Comparison of ENCODE assay signal across 2 cellular contexts in the genomic region with DNA sequence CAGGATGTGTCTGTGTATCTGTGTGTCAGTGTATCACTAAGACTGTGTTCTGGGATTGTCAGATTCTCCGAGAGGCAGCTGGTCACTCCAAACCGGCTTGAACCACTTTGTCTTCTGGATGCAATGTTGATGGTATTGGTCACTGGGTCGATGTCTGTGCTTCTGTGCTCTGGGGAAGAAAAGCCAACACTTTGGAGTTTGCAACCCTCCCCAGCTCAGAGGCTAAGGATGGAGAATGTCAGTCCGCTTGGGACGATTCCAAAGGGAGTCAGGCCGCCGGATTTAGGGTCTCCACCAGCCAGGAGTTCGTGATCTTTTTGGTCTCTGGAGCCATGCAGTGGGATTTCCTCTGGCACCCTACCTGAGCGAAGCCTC.
TF ChIP-seq lines count a peak whose summit lies in the region.

No MANE protein-coding gene starts in this region.

TF ChIP-seq in liver, 16 proteins besides CTCF, POLR2A, EP300 and RAD21 (continued from another document):
- TF ChIP-seq, protein P1, sequence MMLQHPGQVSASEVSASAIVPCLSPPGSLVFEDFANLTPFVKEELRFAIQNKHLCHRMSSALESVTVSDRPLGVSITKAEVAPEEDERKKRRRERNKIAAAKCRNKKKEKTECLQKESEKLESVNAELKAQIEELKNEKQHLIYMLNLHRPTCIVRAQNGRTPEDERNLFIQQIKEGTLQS (IDR thresholded peaks at IDR 0.05), result no peak
- TF ChIP-seq, protein P2, sequence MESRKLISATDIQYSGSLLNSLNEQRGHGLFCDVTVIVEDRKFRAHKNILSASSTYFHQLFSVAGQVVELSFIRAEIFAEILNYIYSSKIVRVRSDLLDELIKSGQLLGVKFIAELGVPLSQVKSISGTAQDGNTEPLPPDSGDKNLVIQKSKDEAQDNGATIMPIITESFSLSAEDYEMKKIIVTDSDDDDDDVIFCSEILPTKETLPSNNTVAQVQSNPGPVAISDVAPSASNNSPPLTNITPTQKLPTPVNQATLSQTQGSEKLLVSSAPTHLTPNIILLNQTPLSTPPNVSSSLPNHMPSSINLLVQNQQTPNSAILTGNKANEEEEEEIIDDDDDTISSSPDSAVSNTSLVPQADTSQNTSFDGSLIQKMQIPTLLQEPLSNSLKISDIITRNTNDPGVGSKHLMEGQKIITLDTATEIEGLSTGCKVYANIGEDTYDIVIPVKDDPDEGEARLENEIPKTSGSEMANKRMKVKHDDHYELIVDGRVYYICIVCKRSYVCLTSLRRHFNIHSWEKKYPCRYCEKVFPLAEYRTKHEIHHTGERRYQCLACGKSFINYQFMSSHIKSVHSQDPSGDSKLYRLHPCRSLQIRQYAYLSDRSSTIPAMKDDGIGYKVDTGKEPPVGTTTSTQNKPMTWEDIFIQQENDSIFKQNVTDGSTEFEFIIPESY (IDR thresholded peaks at IDR 0.05), result no peak
- TF ChIP-seq HNF4G (IDR thresholded peaks at IDR 0.05), result no peak
- TF ChIP-seq JUND (IDR thresholded peaks at IDR 0.05), result no peak
- no peak for TF ChIP-seq RXRA (IDR thresholded peaks at IDR 0.05)
- TF ChIP-seq FOXA2 (IDR thresholded peaks at IDR 0.05), result no peak
- TF ChIP-seq MAX (IDR thresholded peaks at IDR 0.05), result no peak
- no peak for TF ChIP-seq HNF4A (conservative IDR thresholded peaks at IDR 0.05)
- TF ChIP-seq NR2F2 (IDR thresholded peaks at IDR 0.05), result no peak
- TF ChIP-seq, protein P3, sequence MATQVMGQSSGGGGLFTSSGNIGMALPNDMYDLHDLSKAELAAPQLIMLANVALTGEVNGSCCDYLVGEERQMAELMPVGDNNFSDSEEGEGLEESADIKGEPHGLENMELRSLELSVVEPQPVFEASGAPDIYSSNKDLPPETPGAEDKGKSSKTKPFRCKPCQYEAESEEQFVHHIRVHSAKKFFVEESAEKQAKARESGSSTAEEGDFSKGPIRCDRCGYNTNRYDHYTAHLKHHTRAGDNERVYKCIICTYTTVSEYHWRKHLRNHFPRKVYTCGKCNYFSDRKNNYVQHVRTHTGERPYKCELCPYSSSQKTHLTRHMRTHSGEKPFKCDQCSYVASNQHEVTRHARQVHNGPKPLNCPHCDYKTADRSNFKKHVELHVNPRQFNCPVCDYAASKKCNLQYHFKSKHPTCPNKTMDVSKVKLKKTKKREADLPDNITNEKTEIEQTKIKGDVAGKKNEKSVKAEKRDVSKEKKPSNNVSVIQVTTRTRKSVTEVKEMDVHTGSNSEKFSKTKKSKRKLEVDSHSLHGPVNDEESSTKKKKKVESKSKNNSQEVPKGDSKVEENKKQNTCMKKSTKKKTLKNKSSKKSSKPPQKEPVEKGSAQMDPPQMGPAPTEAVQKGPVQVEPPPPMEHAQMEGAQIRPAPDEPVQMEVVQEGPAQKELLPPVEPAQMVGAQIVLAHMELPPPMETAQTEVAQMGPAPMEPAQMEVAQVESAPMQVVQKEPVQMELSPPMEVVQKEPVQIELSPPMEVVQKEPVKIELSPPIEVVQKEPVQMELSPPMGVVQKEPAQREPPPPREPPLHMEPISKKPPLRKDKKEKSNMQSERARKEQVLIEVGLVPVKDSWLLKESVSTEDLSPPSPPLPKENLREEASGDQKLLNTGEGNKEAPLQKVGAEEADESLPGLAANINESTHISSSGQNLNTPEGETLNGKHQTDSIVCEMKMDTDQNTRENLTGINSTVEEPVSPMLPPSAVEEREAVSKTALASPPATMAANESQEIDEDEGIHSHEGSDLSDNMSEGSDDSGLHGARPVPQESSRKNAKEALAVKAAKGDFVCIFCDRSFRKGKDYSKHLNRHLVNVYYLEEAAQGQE (IDR thresholded peaks at IDR 0.05), result no peak

TF ChIP-seq in HepG2, 621 proteins besides CTCF, POLR2A, EP300 and RAD21 (continued from another document):
- TF ChIP-seq, protein P4, sequence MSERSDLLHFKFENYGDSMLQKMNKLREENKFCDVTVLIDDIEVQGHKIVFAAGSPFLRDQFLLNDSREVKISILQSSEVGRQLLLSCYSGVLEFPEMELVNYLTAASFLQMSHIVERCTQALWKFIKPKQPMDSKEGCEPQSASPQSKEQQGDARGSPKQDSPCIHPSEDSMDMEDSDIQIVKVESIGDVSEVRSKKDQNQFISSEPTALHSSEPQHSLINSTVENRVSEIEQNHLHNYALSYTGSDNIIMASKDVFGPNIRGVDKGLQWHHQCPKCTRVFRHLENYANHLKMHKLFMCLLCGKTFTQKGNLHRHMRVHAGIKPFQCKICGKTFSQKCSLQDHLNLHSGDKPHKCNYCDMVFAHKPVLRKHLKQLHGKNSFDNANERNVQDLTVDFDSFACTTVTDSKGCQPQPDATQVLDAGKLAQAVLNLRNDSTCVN (CRISPR knock-in tag; IDR thresholded peaks at IDR 0.05; ENCODE audit: borderline replicate concordance), result no peak
- TF ChIP-seq TBX3 (IDR thresholded peaks at IDR 0.05; ENCODE audit: borderline replicate concordance) (no peak), ZNF75D (CRISPR knock-in tag; IDR thresholded peaks at IDR 0.05; ENCODE audit: borderline replicate concordance) (no peak), ZNF713 (CRISPR knock-in tag; IDR thresholded peaks at IDR 0.05) (no peak), KLF16 (CRISPR knock-in tag; IDR thresholded peaks at IDR 0.05) (no peak), PAX8 (CRISPR knock-in tag; IDR thresholded peaks at IDR 0.05; ENCODE audit: borderline replicate concordance) (no peak), ZNF761 (CRISPR knock-in tag; conservative IDR thresholded peaks at IDR 0.05) (no peak), RARA (CRISPR knock-in tag; IDR thresholded peaks at IDR 0.05) (no peak), NR2F2 (IDR thresholded peaks at IDR 0.05; ENCODE audit: borderline replicate concordance, low read depth) (no peak), HDAC1 (CRISPR knock-in tag; IDR thresholded peaks at IDR 0.05) (no peak)
- TF ChIP-seq, protein P5, sequence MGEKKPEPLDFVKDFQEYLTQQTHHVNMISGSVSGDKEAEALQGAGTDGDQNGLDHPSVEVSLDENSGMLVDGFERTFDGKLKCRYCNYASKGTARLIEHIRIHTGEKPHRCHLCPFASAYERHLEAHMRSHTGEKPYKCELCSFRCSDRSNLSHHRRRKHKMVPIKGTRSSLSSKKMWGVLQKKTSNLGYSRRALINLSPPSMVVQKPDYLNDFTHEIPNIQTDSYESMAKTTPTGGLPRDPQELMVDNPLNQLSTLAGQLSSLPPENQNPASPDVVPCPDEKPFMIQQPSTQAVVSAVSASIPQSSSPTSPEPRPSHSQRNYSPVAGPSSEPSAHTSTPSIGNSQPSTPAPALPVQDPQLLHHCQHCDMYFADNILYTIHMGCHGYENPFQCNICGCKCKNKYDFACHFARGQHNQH (CRISPR knock-in tag; IDR thresholded peaks at IDR 0.05), result no peak
